Comparison of ENCODE assay signal across 8 cellular contexts in the genomic region with DNA sequence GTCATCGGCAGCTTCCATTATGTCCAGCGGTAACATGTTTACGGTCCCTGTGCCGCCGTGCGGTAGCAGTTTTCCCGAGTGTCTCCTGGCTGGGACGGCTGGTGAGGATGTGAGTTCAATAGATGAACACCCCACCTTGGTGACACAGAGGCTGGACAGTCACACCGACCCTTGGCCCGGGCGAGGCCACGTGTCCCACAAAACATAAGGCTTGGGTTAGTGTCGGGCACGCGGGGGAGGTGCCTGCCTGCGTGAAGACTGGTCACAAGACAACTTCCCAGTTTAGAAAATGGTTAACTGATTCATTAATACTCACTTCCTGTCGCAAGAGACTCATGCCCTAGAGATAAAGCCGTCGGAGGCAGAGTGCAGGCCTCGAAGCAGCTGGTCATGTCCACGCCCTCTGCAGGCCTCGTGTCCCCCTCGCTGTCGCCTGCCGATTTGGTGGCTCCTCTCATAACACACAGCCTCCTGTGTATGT. TPM values are rescaled to one million over a fixed set of nuclear protein-coding genes. Genes with fewer than 3 reads are reported as not detected.
DNase-seq lines count a peak whose midpoint lies in the region; ATAC-seq and TF ChIP-seq lines count a peak whose summit lies in the region.

No MANE protein-coding gene starts in this region.

- no peak for TF ChIP-seq EP300 in esophagus muscularis mucosa (IDR thresholded peaks at IDR 0.05)

- DNase-seq in AG08396 (ENCODE audit: low spot score) (peak; percentile 59), T-cell (peak in 4 of 34 experiments; percentile 1 to 37 (median 6)), esophagus muscularis mucosa (ENCODE audit: extremely low spot score) (no peak), omental fat pad (ENCODE audit: low spot score) (peak; percentile 31), midbrain (lab: John Stamatoyannopoulos, UW) (no peak), NCI-H2227 treated with DMSO at 0.1 percent for 48 hours (lab: John Stamatoyannopoulos, UW) (no peak)

- no peaks in the 10 kb centered on the region for H3K27me3 Mint-ChIP-seq in T-cell

- H3K36me3 Mint-ChIP-seq in T-cell = peaks cover 30% of the 10 kb centered on the region

- intact Hi-C loops in esophagus muscularis mucosa (cut with DNase I) = no loop called here

- CTCF ChIA-PET in T-cell (lab: Charles Lee) = interaction anchor here in 1 of 2 donors (1.2 kb wide), 1 partner anchor 111 kb away, joined by 3 read pairs; no protein-coding TSS in a partner anchor

- POLR2A ChIA-PET in T-cell (lab: Charles Lee) = interaction anchor here in 1 of 2 donors (0.6 to 0.8 kb wide), 2 partner anchors 33 to 54 kb away, joined by 3 to 5 read pairs; no protein-coding TSS in a partner anchor

- no peaks in the 10 kb centered on the region for H3K9me3 ChIP-seq in esophagus muscularis mucosa

- H3K4me3 Mint-ChIP-seq in T-cell = peak overlapping the region; percentile 25 to 57 (median 42)

- no peak overlapping the region for H3K4me3 ChIP-seq in esophagus muscularis mucosa

- peaks cover 23 to 63% (median 59%) of the 10 kb centered on the region in 4 donors for H3K4me1 ChIP-seq in esophagus muscularis mucosa

- ATAC-seq in GM21529 (IDR thresholded peaks at IDR 0.05; ENCODE audit: unreplicated experiment) (peak; percentile 60), T-cell (replicated peaks in 1 of 4) (no peak), omental fat pad (ENCODE audit: low FRiP score) (no peak), GM21360 (IDR thresholded peaks at IDR 0.05; ENCODE audit: unreplicated experiment) (no peak)

- H3K27ac Mint-ChIP-seq in T-cell = peak overlapping the region; percentile 88 to 92

- H3K36me3 ChIP-seq in esophagus muscularis mucosa = peaks cover 0 to 7% (median 0%) of the 10 kb centered on the region in 4 donors

- no peaks in the 10 kb centered on the region for H3K27me3 ChIP-seq in esophagus muscularis mucosa

- TF ChIP-seq CTCF in esophagus muscularis mucosa (IDR thresholded peaks at IDR 0.05) = no peak
- no peak for TF ChIP-seq CTCF in omental fat pad (IDR thresholded peaks at IDR 0.05)

- peaks cover 58 to 73% (median 72%) of the 10 kb centered on the region in 3 donors for H3K4me1 Mint-ChIP-seq in T-cell

- no peak for TF ChIP-seq POLR2A in esophagus muscularis mucosa (IDR thresholded peaks at IDR 0.05; ENCODE audit: low read depth)

- 66% methylated on average over 17 of the region's 25 CpGs for WGBS in esophagus muscularis mucosa

- no peaks in the 10 kb centered on the region for H3K9me3 Mint-ChIP-seq in T-cell

- H3K27ac ChIP-seq in esophagus muscularis mucosa (replicated peaks in 1 of 4) = peak overlapping the region in 3 of 4 donors; percentile 19 to 28 (median 28)

RNA-seq across cellular contexts. Expression of a gene that starts 17.2 kb away (rescaled TPM):
- total RNA-seq in T-cell (100 to 1,000 TPM; 223 to 267 (median 238) TPM), esophagus muscularis mucosa (10 to 100 TPM; 29.5 to 38.1 (median 34.6) TPM), omental fat pad (10 to 100 TPM; 28.1 to 73.4 (median 56.8) TPM)

Comparison
In these comparisons a context has a peak if more than half of its experiments do, and no peak if none do; other contexts are left out.
1. DNase-seq: peak in AG08396 (single experiment) and omental fat pad (single experiment); none in esophagus muscularis mucosa (single experiment), midbrain (single experiment) and NCI-H2227 treated with DMSO at 0.1 percent for 48 hours (single experiment).